Comparison of ENCODE assay signal across 12 cellular contexts in the genomic region with DNA sequence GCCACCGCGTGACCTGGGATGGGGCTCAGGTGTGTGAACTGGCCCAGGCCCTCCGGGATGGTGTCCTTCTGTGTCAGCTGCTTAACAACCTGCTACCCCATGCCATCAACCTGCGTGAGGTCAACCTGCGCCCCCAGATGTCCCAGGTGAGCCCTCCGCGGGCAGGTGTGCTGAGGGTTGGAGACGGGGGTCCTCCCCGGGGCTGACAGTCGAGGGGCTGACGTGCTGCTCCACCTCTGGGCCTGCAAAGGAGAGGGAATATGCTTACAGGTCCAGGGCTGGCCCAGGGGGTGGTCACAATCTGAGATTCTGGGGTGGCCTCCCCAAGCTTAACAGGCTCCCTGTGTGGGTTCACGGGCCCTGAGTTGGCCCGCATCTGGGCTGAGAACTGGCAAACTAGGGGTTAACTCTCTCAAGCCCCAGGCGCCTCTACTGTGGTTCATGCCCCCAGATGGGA. TPM values are rescaled to one million over a fixed set of nuclear protein-coding genes. Genes with fewer than 3 reads are reported as not detected.
DNase-seq lines count a peak whose midpoint lies in the region; ATAC-seq and TF ChIP-seq lines count a peak whose summit lies in the region.
"Had no signal": no experiment of that assay in that cellular context is flagged by ENCODE, and none has a peak within 500 bp of the region (broad histone marks: within the 10 kb centered on the region; RNA-seq: fewer than 3 reads in every experiment).

No MANE protein-coding gene starts in this region.

- no peaks in the 10 kb centered on the region for H3K36me3 ChIP-seq in testis (ENCODE audit: low read depth, missing control alignments)
- H3K36me3 ChIP-seq: adrenal gland had no signal

- no peaks in the 10 kb centered on the region for H3K9me3 Mint-ChIP-seq in IgD-negative memory B cell
- peaks cover 0 to 7% of the 10 kb centered on the region in 2 donors for H3K9me3 Mint-ChIP-seq in effector memory CD8-positive, alpha-beta T cell

- no peak for ATAC-seq in effector memory CD8-positive, alpha-beta T cell (replicated peaks)
- peak; percentile 11 for ATAC-seq in stimulated activated naive CD8-positive, alpha-beta T cell treated with anti-CD3 and anti-CD28 coated beads, Interleukin-15, Interleukin-2, amounts not matched to agents 100 U/mL and 50 U/mL, for 24 hours

- intact Hi-C loops in testis (cut with DNase I; ENCODE audit: low total_unique reads) = no loop called here

- peak overlapping the region; percentile 86 to 95 (median 94) for H3K27ac Mint-ChIP-seq in IgD-negative memory B cell
- H3K27ac Mint-ChIP-seq in effector memory CD8-positive, alpha-beta T cell = peak overlapping the region; percentile 95 to 97

- no peaks in the 10 kb centered on the region for H3K9me3 ChIP-seq in testis
- H3K9me3 ChIP-seq: adrenal gland had no signal

- peak overlapping the region; percentile 87 to 100 (median 98) for H3K4me3 Mint-ChIP-seq in IgD-negative memory B cell
- H3K4me3 Mint-ChIP-seq in effector memory CD8-positive, alpha-beta T cell = peak overlapping the region; percentile 94 to 95

- TF ChIP-seq CTCF in testis (IDR thresholded peaks at IDR 0.05) = no peak

- TF ChIP-seq POLR2A in testis (IDR thresholded peaks at IDR 0.05) = no peak

- DNase-seq in NK-92 treated with Interleukin-12 subunit alpha and Interleukin-12 subunit beta, amount 100 ng/mL, for 24 hours (lab: John Stamatoyannopoulos, UW) = peak; percentile 38
- DNase-seq in NK-92 (lab: John Stamatoyannopoulos, UW; ENCODE audit: unreplicated experiment) (no peak), DMS79 (lab: John Stamatoyannopoulos, UW) (no peak), SIG-M5 treated with dmso at 0.1 percent for 504 hours (lab: John Stamatoyannopoulos, UW; ENCODE audit: unreplicated experiment) (no peak), testis (no peak)
- no peak for DNase-seq in effector memory CD8-positive, alpha-beta T cell
- DNase-seq in stimulated activated naive CD8-positive, alpha-beta T cell treated with anti-CD3 and anti-CD28 coated beads, Interleukin-15, Interleukin-2, amounts not matched to agents 100 U/mL and 50 U/mL, for 24 hours = no peak
- DNase-seq: NCI-H1092 treated with DMSO at 0.1 percent for 48 hours had no signal

- 85% methylated on average over 3 to 14 of the region's 14 CpGs for WGBS in testis, 2 donors

- no peaks in the 10 kb centered on the region for H3K4me1 ChIP-seq in testis
- H3K4me1 ChIP-seq: adrenal gland had no signal

- H3K27ac ChIP-seq in testis = no peak overlapping the region
- H3K27ac ChIP-seq: 22Rv1 had no signal

- peaks cover 14% of the 10 kb centered on the region for H3K36me3 Mint-ChIP-seq in IgD-negative memory B cell
- H3K36me3 Mint-ChIP-seq in effector memory CD8-positive, alpha-beta T cell (ENCODE audit: insufficient read depth) = peaks cover 42% of the 10 kb centered on the region

- H3K27me3 Mint-ChIP-seq in IgD-negative memory B cell = no peaks in the 10 kb centered on the region
- no peaks in the 10 kb centered on the region for H3K27me3 Mint-ChIP-seq in effector memory CD8-positive, alpha-beta T cell

- H3K4me3 ChIP-seq in testis = peak overlapping the region in 1 of 2 donors; percentile 23

- H3K27me3 ChIP-seq in testis = no peaks in the 10 kb centered on the region
- H3K27me3 ChIP-seq: adrenal gland had no signal

- H3K4me1 Mint-ChIP-seq in IgD-negative memory B cell = peaks cover 25 to 46% (median 40%) of the 10 kb centered on the region in 3 donors
- H3K4me1 Mint-ChIP-seq in effector memory CD8-positive, alpha-beta T cell (ENCODE audit: low read depth in 2 of 2) = peaks cover 50 to 60% of the 10 kb centered on the region in 2 donors

RNA-seq across cellular contexts. Expression of a gene that starts 0.4 kb away (rescaled TPM):
- polyA plus RNA-seq in IgD-negative memory B cell = 47.5 TPM
- total RNA-seq in testis = 1 to 10 TPM; 1.1 to 4.5 TPM
- 8.9 TPM for polyA plus RNA-seq in testis (ENCODE audit: insufficient read depth, low read depth, low replicate concordance)
- total RNA-seq: fibroblast of villous mesenchyme had no signal

RNA-seq across cellular contexts. Expression of a gene that starts 5.7 kb away (rescaled TPM):
- polyA plus RNA-seq in IgD-negative memory B cell (32.7 TPM), testis (ENCODE audit: insufficient read depth, low read depth, low replicate concordance) (12.8 TPM)
- 1 to 10 TPM; 7.4 to 7.5 TPM for total RNA-seq in testis

RNA-seq across cellular contexts. Expression of a gene that starts 33.4 kb away (rescaled TPM):
- polyA plus RNA-seq in IgD-negative memory B cell (4.0 TPM), testis (ENCODE audit: insufficient read depth, low read depth, low replicate concordance) (65.8 TPM)
- 10 to 100 TPM; 60.4 to 62.7 TPM for total RNA-seq in testis

RNA-seq across cellular contexts. Expression of a gene that starts 35.5 kb away (rescaled TPM):
- polyA plus RNA-seq in IgD-negative memory B cell = 81.3 TPM
- total RNA-seq in testis = 10 to 100 TPM; 61.8 to 87.1 TPM
- 105 TPM for polyA plus RNA-seq in testis (ENCODE audit: insufficient read depth, low read depth, low replicate concordance)

RNA-seq across cellular contexts. Expression of a gene that starts 52.4 kb away (rescaled TPM):
- polyA plus RNA-seq in IgD-negative memory B cell (not detected), testis (ENCODE audit: insufficient read depth, low read depth, low replicate concordance) (500 TPM)
- total RNA-seq in testis = 100 to 1,000 TPM in 1 of 2 donors, 10 to 100 TPM in 1; 49.5 to 131 TPM

Comparison
In these comparisons a context has a peak if more than half of its experiments do, and no peak if none do; other contexts are left out.
1. RNA of a gene that starts 33.4 kb away (polyA plus RNA-seq): 65.8 TPM in testis (single experiment); 4.0 TPM in IgD-negative memory B cell (single experiment); every median in the first group is over 10 times any median in the second.